12 cellular contexts compared by ENCODE assay signal in genomic region chr1:1354271-1355247, GRCh38. TPM values are rescaled to one million over a fixed set of nuclear protein-coding genes. Genes with fewer than 3 reads are reported as not detected.
DNase-seq lines count a peak whose midpoint lies in the region; ATAC-seq and TF ChIP-seq lines count a peak whose summit lies in the region.
"Had no signal": no experiment of that assay in that cellular context is flagged by ENCODE, and none has a peak within 500 bp of the region (broad histone marks: within the 10 kb centered on the region; RNA-seq: fewer than 3 reads in every experiment).

No MANE protein-coding gene starts in this region.

- H3K4me3 ChIP-seq in right cardiac atrium (ENCODE audit: low read length) (no peak overlapping the region), spleen (peak overlapping the region in 6 of 8 donors; percentile 4 to 58 (median 13))

- 39% methylated on average over 116 of the region's 116 CpGs for WGBS in right cardiac atrium
- WGBS in spleen, 5 donors: 13 to 20% (median 18%) methylated on average over 17 to 116 of the region's 116 CpGs

- intact Hi-C loops in right cardiac atrium (cut with DNase I): no loop called here
- intact Hi-C loops in spleen (cut with DNase I; ENCODE audit: low total_unique reads): no loop called here

- H3K36me3 ChIP-seq in spleen: peaks cover 0 to 26% (median 0%) of the 10 kb centered on the region in 6 donors

- H3K4me1 ChIP-seq in right cardiac atrium (ENCODE audit: control insufficient read depth, insufficient read depth, low read length) (peaks cover 2% of the 10 kb centered on the region), spleen (peaks cover 0 to 76% (median 51%) of the 10 kb centered on the region in 6 donors)

- TF ChIP-seq POLR2A in Raji (IDR thresholded peaks at IDR 0.05; ENCODE audit: insufficient read depth, low read depth, low read length): peak; percentile 44; the same call in 1 of the 2 replicates
- TF ChIP-seq POLR2A in spleen (IDR thresholded peaks at IDR 0.05): no peak

- no peak for TF ChIP-seq CTCF in spleen (IDR thresholded peaks at IDR 0.05 in 8 of 11, conservative IDR thresholded peaks at IDR 0.05 in 3 of 11)

- H3K27me3 ChIP-seq in right cardiac atrium (ENCODE audit: control insufficient read depth, insufficient read depth) (no peaks in the 10 kb centered on the region), spleen (replicated peaks in 1 of 7) (peaks cover 4 to 83% (median 60%) of the 10 kb centered on the region in 7 donors)
- H3K27me3 ChIP-seq: thyroid gland had no signal

- H3K9me3 ChIP-seq in right cardiac atrium (ENCODE audit: control insufficient read depth, low read length) (no peaks in the 10 kb centered on the region), spleen (no peaks in the 10 kb centered on the region)
- H3K9me3 ChIP-seq: thyroid gland had no signal

- ATAC-seq in right cardiac atrium (no peak), HG03280 (IDR thresholded peaks at IDR 0.05; ENCODE audit: unreplicated experiment) (no peak)

- DNase-seq in NCI-H146 (lab: John Stamatoyannopoulos, UW) (peak; percentile 19), NCI-H146 treated with DMSO at 0.1 percent for 48 hours (lab: John Stamatoyannopoulos, UW; ENCODE audit: unreplicated experiment) (no peak), right cardiac atrium (peak; percentile 22 to 68 (median 66)), spleen (no peak), NCI-H2081 (lab: John Stamatoyannopoulos, UW) (no peak), NCI-H1930 (lab: John Stamatoyannopoulos, UW) (no peak)
- DNase-seq: ACHN, NCI-H226, T-helper 9 cell had no signal

- no peak overlapping the region for H3K27ac ChIP-seq in right cardiac atrium (ENCODE audit: low read length)
- H3K27ac ChIP-seq in spleen: no peak overlapping the region
- H3K27ac ChIP-seq: thyroid gland had no signal

RNA-seq across cellular contexts. Expression of gene MXRA8, which starts 3.8 kb away (rescaled TPM):
- total RNA-seq in right cardiac atrium (10 to 100 TPM; 21.9 to 38.8 (median 36.3) TPM), spleen (10 to 100 TPM; 25.9 to 71.7 (median 49.3) TPM)
- polyA plus RNA-seq in right cardiac atrium (39.5 TPM), spleen (10 to 100 TPM; 37.9 to 57.5 (median 44.8) TPM)

RNA-seq across cellular contexts. Expression of gene DVL1, which starts 5.3 kb away (rescaled TPM):
- 10 to 100 TPM; 64.4 to 87.4 (median 66.3) TPM for total RNA-seq in right cardiac atrium
- polyA plus RNA-seq in right cardiac atrium: 70.0 TPM
- total RNA-seq in spleen: 10 to 100 TPM; 34.4 to 59.1 (median 40.1) TPM
- 10 to 100 TPM; 18.1 to 57.3 (median 27.7) TPM for polyA plus RNA-seq in spleen

RNA-seq across cellular contexts. Expression of gene AURKAIP1, which starts 20.4 kb away (rescaled TPM):
- 100 to 1,000 TPM; 175 to 210 (median 188) TPM for total RNA-seq in right cardiac atrium
- polyA plus RNA-seq in right cardiac atrium: 331 TPM
- 10 to 100 TPM; 61.3 to 85.1 (median 71.7) TPM for total RNA-seq in spleen
- polyA plus RNA-seq in spleen: 100 to 1,000 TPM; 149 to 174 (median 151) TPM

RNA-seq across cellular contexts. Expression of gene TAS1R3, which starts 23.5 kb away (rescaled TPM):
- total RNA-seq in right cardiac atrium (under 1 TPM; 0.33 to 0.51 (median 0.38) TPM), spleen (1 to 10 TPM in 6 of 7 donors, under 1 TPM in 1; 0.77 to 5.9 (median 3.0) TPM)
- polyA plus RNA-seq in right cardiac atrium (0.66 TPM), spleen (1 to 10 TPM in 1 of 3 donors, under 1 TPM in 2; 0.23 to 1.6 (median 0.37) TPM)

RNA-seq across cellular contexts. Expression of gene CPTP, which starts 30.0 kb away (rescaled TPM):
- total RNA-seq in right cardiac atrium (10 to 100 TPM; 24.0 to 29.0 (median 27.0) TPM), spleen (10 to 100 TPM; 16.9 to 42.1 (median 29.1) TPM)
- polyA plus RNA-seq in right cardiac atrium (53.9 TPM), spleen (10 to 100 TPM in 2 of 3 donors, 1 to 10 TPM in 1; 7.5 to 24.9 (median 10.4) TPM)

Comparison
In these comparisons a context has a peak if more than half of its experiments do, and no peak if none do; other contexts are left out.
1. DNase-seq: peak in NCI-H146 (single experiment) and right cardiac atrium (3 of 3); none in NCI-H146 treated with DMSO at 0.1 percent for 48 hours (single experiment), spleen (single experiment), NCI-H2081 (0 of 2) and NCI-H1930 (0 of 2).